3 cellular contexts compared by ENCODE assay signal in genomic region chr1:57036896-57037295, GRCh38.
TF ChIP-seq lines count a peak whose summit lies in the region.

No MANE protein-coding gene starts in this region.

TF ChIP-seq in SK-N-SH, 30 proteins besides CTCF, POLR2A, EP300 and RAD21 (continued from another document):
- TF ChIP-seq MXI1 (IDR thresholded peaks at IDR 0.05; ENCODE audit: low read depth, low read length) (no peak), USF1 (IDR thresholded peaks at IDR 0.05; ENCODE audit: borderline replicate concordance, low read depth) (no peak), TAF1 (IDR thresholded peaks at IDR 0.05; ENCODE audit: borderline replicate concordance, low read depth, low read length) (no peak), TCF12 (IDR thresholded peaks at IDR 0.05) (no peak), EZH2phosphoT487 (IDR thresholded peaks at IDR 0.05; ENCODE audit: borderline replicate concordance, low read depth) (no peak), GABPA (IDR thresholded peaks at IDR 0.05; ENCODE audit: low read depth) (no peak), JUND (IDR thresholded peaks at IDR 0.05) (no peak), RCOR1 (IDR thresholded peaks at IDR 0.05; ENCODE audit: low read length) (no peak), NFIC (IDR thresholded peaks at IDR 0.05; ENCODE audit: borderline replicate concordance) (no peak), FOSL2 (IDR thresholded peaks at IDR 0.05; ENCODE audit: borderline replicate concordance, low read depth) (no peak), GATA2 (CRISPR knock-in tag; IDR thresholded peaks at IDR 0.05) (no peak), TEAD4 (IDR thresholded peaks at IDR 0.05; ENCODE audit: borderline replicate concordance, insufficient read depth) (no peak)

TF ChIP-seq in SK-N-SH treated with all-trans-retinoic acid at 6 μM for 48 hours, 23 proteins besides CTCF, POLR2A, EP300 and RAD21 (continued from another document):
- TF ChIP-seq PATZ1 (CRISPR knock-in tag; IDR thresholded peaks at IDR 0.05; ENCODE audit: borderline replicate concordance): no peak
- TF ChIP-seq ARNTL (CRISPR knock-in tag; IDR thresholded peaks at IDR 0.05; ENCODE audit: borderline replicate concordance, low read depth): no peak
- TF ChIP-seq ZFP30 (CRISPR knock-in tag; IDR thresholded peaks at IDR 0.05): no peak
- no peak for TF ChIP-seq SNAI2 (CRISPR knock-in tag; IDR thresholded peaks at IDR 0.05)
- TF ChIP-seq RARB (CRISPR knock-in tag; IDR thresholded peaks at IDR 0.05): no peak
TF ChIP-seq in SK-N-SH treated with all-trans-retinoic acid at 6 μM for 48 hours: peak in this region for 0.

TF ChIP-seq in HepG2, 621 proteins besides CTCF, POLR2A, EP300 and RAD21 (continued from another document):
- TF ChIP-seq ZNF574 (CRISPR knock-in tag; IDR thresholded peaks at IDR 0.05): no peak
